Comparison of ENCODE assay signal across 1 cellular context in genomic region chrX:1591863-1592127, GRCh38.
TF ChIP-seq lines count a peak whose summit lies in the region.

No MANE protein-coding gene starts in this region.

TF ChIP-seq in GM12878, 131 proteins besides CTCF, POLR2A, EP300 and RAD21:
- TF ChIP-seq HDAC6 (IDR thresholded peaks at IDR 0.05; ENCODE audit: unreplicated experiment): peak; percentile 7
- TF ChIP-seq RB1 (IDR thresholded peaks at IDR 0.05; ENCODE audit: borderline replicate concordance): no peak
- no peak for TF ChIP-seq SREBF1 (IDR thresholded peaks at IDR 0.05; ENCODE audit: low read length)
- TF ChIP-seq MLLT1 (IDR thresholded peaks at IDR 0.05): no peak
- TF ChIP-seq ZNF24 (IDR thresholded peaks at IDR 0.05): no peak
